Comparison of ENCODE assay signal across 8 cellular contexts in genomic region chr19:47274891-47275865, GRCh38. TPM values are rescaled to one million over a fixed set of nuclear protein-coding genes. Genes with fewer than 3 reads are reported as not detected.
DNase-seq lines count a peak whose midpoint lies in the region; ATAC-seq and TF ChIP-seq lines count a peak whose summit lies in the region.

No MANE protein-coding gene starts in this region.

- peak overlapping the region; percentile 62 for H3K27ac Mint-ChIP-seq in CD8-positive, alpha-beta T cell
- no peak overlapping the region for H3K27ac Mint-ChIP-seq in effector memory CD8-positive, alpha-beta T cell
- peak overlapping the region; percentile 63 to 98 (median 87) for H3K27ac Mint-ChIP-seq in naive B cell

- H3K27ac ChIP-seq in CD8-positive, alpha-beta T cell (ENCODE audit: low read depth, low read length), result no peak overlapping the region
- H3K27ac ChIP-seq in GM23248, result peak overlapping the region; percentile 92
- no peak overlapping the region for H3K27ac ChIP-seq in PC-9

- DNase-seq in CD8-positive, alpha-beta T cell, result peak in 3 of 7 experiments; percentile 23 to 57 (median 30)
- DNase-seq in GM23248 (peak; percentile 64), PC-9 (no peak), naive B cell (no peak), activated gamma-delta T cell treated with Interleukin-2 at 50 U/mL for 16 hours (no peak), NCI-H226 (no peak), NOMO-1 treated with DMSO at 0.1 percent for 48 hours (lab: John Stamatoyannopoulos, UW; ENCODE audit: unreplicated experiment) (no peak)
- peak in 1 of 3 experiments; percentile 21 for DNase-seq in effector memory CD8-positive, alpha-beta T cell

- 2 to 3% methylated on average over 58 to 70 of the region's 83 CpGs for WGBS in GM23248 (ENCODE audit: low coverage in 1 of 2, low lambda C conversion rate in 2 of 2, missing lambda C conversion rate in 2 of 2), 2 experiments

- no peaks in the 10 kb centered on the region for H3K27me3 ChIP-seq in CD8-positive, alpha-beta T cell (ENCODE audit: insufficient read depth, low read length)
- H3K27me3 ChIP-seq in GM23248 (replicated peaks; ENCODE audit: insufficient read depth) (no peaks in the 10 kb centered on the region), PC-9 (ENCODE audit: insufficient read depth, low read depth) (no peaks in the 10 kb centered on the region)

- peak overlapping the region; percentile 98 for H3K4me3 Mint-ChIP-seq in CD8-positive, alpha-beta T cell
- peak overlapping the region; percentile 86 to 96 for H3K4me3 Mint-ChIP-seq in effector memory CD8-positive, alpha-beta T cell
- H3K4me3 Mint-ChIP-seq in naive B cell, result peak overlapping the region; percentile 73 to 94 (median 87)

- H3F3A ChIP-seq in GM23248 (ENCODE audit: insufficient read depth) (peaks cover 30% of the 10 kb centered on the region), PC-9 (ENCODE audit: insufficient read depth, low read depth) (peaks cover 49% of the 10 kb centered on the region)

- CTCF ChIA-PET in CD8-positive, alpha-beta T cell (lab: Charles Lee), result interaction anchor here (0.7 to 3.4 kb wide), 10 partner anchors 9 to 74 kb away, joined by 3 to 19 read pairs (median 4); partner anchors contain the start of genes CCDC9 and DHX34
- CTCF ChIA-PET in PC-9 (lab: Charles Lee), result interaction anchor here (0.7 to 1.2 kb wide), 3 partner anchors 10 to 119 kb away, joined by 3 to 4 read pairs (median 3); no protein-coding TSS in a partner anchor

- H3K27me3 Mint-ChIP-seq in CD8-positive, alpha-beta T cell (ENCODE audit: low read depth), result no peaks in the 10 kb centered on the region
- H3K27me3 Mint-ChIP-seq in effector memory CD8-positive, alpha-beta T cell, result no peaks in the 10 kb centered on the region
- H3K27me3 Mint-ChIP-seq in naive B cell, result no peaks in the 10 kb centered on the region

- POLR2A ChIA-PET in CD8-positive, alpha-beta T cell (lab: Charles Lee), result interaction anchor here (0.5 to 3.0 kb wide), 9 partner anchors 19 to 1558 kb away, joined by 3 to 43 read pairs (median 5); partner anchors contain the start of genes CALM3, CCDC9, DHX34 and SAE1
- POLR2A ChIA-PET in PC-9 (lab: Charles Lee; ENCODE audit: unreplicated experiment), result interaction anchor here (0.6 to 1.8 kb wide), 7 partner anchors 13 to 929 kb away, joined by 4 to 33 read pairs (median 19); partner anchors contain the start of gene CCDC9

- no peak for TF ChIP-seq CTCF in CD8-positive, alpha-beta T cell (IDR thresholded peaks at IDR 0.05)
- TF ChIP-seq CTCF in PC-9 (conservative IDR thresholded peaks at IDR 0.05), result no peak

- H3K4me1 ChIP-seq in CD8-positive, alpha-beta T cell (ENCODE audit: insufficient read depth, low read length), result peaks cover 18% of the 10 kb centered on the region
- peaks cover 27% of the 10 kb centered on the region for H3K4me1 ChIP-seq in GM23248 (ENCODE audit: insufficient read depth)
- peaks cover 22% of the 10 kb centered on the region for H3K4me1 ChIP-seq in PC-9 (replicated peaks; ENCODE audit: insufficient read depth)

- ATAC-seq in CD8-positive, alpha-beta T cell, result peak; percentile 19
- ATAC-seq in effector memory CD8-positive, alpha-beta T cell (replicated peaks), result peak; percentile 39
- ATAC-seq in naive B cell (ENCODE audit: low read depth in 2 of 2), result peak; percentile 38 to 42

- H3K79me2 ChIP-seq in GM23248 (ENCODE audit: insufficient read depth) (no peaks in the 10 kb centered on the region; the same call in 1 of the 2 replicates), PC-9 (ENCODE audit: low read depth) (no peaks in the 10 kb centered on the region)

- peak overlapping the region; percentile 78 for H3K9ac ChIP-seq in GM23248

- peak overlapping the region; percentile 80 for H3K4me2 ChIP-seq in GM23248 (ENCODE audit: unreplicated experiment)
- peak overlapping the region; percentile 70 for H3K4me2 ChIP-seq in PC-9

- no peaks in the 10 kb centered on the region for H3K9me3 Mint-ChIP-seq in CD8-positive, alpha-beta T cell
- H3K9me3 Mint-ChIP-seq in effector memory CD8-positive, alpha-beta T cell, result no peaks in the 10 kb centered on the region
- H3K9me3 Mint-ChIP-seq in naive B cell, result no peaks in the 10 kb centered on the region

- peaks cover 18% of the 10 kb centered on the region for H3K36me3 Mint-ChIP-seq in CD8-positive, alpha-beta T cell
- H3K36me3 Mint-ChIP-seq in effector memory CD8-positive, alpha-beta T cell (ENCODE audit: insufficient read depth), result peaks cover 34% of the 10 kb centered on the region
- H3K36me3 Mint-ChIP-seq in naive B cell, result peaks cover 0 to 10% of the 10 kb centered on the region in 2 donors

- no peak overlapping the region for H2AFZ ChIP-seq in GM23248
- H2AFZ ChIP-seq in PC-9, result no peak overlapping the region

- intact Hi-C loops in CD8-positive, alpha-beta T cell (cut with DNase I, micrococcal nuclease), result loop anchor here (1.0 to 10.0 kb wide), 15 partner anchors 18 to 1768 kb away; partner anchors contain the start of genes ARHGAP35 (in 2 of the 2), CCDC61 (in 1 of the 2), DHX34 (in 1 of the 2) and NAPA (in 1 of the 2)
- intact Hi-C loops in PC-9 (cut with micrococcal nuclease; ENCODE audit: unreplicated experiment), result loop anchor here (1.0 to 10.0 kb wide), 2 partner anchors 18 to 330 kb away; partner anchors contain the start of gene BICRA

- no peaks in the 10 kb centered on the region for H3K36me3 ChIP-seq in CD8-positive, alpha-beta T cell (ENCODE audit: insufficient read depth, low read length)
- H3K36me3 ChIP-seq in GM23248 (ENCODE audit: low read depth) (no peaks in the 10 kb centered on the region), PC-9 (ENCODE audit: low read depth) (no peaks in the 10 kb centered on the region)

- in situ Hi-C loops in GM23248 (cut with MboI), result no loop called here

- H3K4me1 Mint-ChIP-seq in CD8-positive, alpha-beta T cell (ENCODE audit: low read depth), result peaks cover 19% of the 10 kb centered on the region
- H3K4me1 Mint-ChIP-seq in effector memory CD8-positive, alpha-beta T cell (ENCODE audit: low read depth in 2 of 2), result peaks cover 19 to 22% of the 10 kb centered on the region in 2 donors
- peaks cover 33 to 45% (median 39%) of the 10 kb centered on the region in 3 donors for H3K4me1 Mint-ChIP-seq in naive B cell

- no peaks in the 10 kb centered on the region for H3K9me3 ChIP-seq in CD8-positive, alpha-beta T cell (ENCODE audit: low read length)
- H3K9me3 ChIP-seq in GM23248 (ENCODE audit: low read depth) (no peaks in the 10 kb centered on the region), PC-9 (ENCODE audit: insufficient read depth, low read depth) (no peaks in the 10 kb centered on the region)

- TSS peak; percentile 16 for BruUV-seq in PC-9 (replicated peaks; lab: Mats Ljungman, UMichigan)

- H3K4me3 ChIP-seq in CD8-positive, alpha-beta T cell (ENCODE audit: low read depth, low read length), result peak overlapping the region; percentile 48
- H3K4me3 ChIP-seq in GM23248, result peak overlapping the region; percentile 64
- peak overlapping the region; percentile 51; the same call in 1 of the 2 replicates for H3K4me3 ChIP-seq in PC-9

- H4K20me1 ChIP-seq in GM23248 (ENCODE audit: insufficient read depth) (no peaks in the 10 kb centered on the region), PC-9 (ENCODE audit: insufficient read depth) (no peaks in the 10 kb centered on the region)

- no peaks in the 10 kb centered on the region for H3K9me2 ChIP-seq in GM23248 (ENCODE audit: insufficient read depth)
- no peaks in the 10 kb centered on the region for H3K9me2 ChIP-seq in PC-9 (ENCODE audit: insufficient read depth)

RNA-seq across cellular contexts. Expression of gene INAFM1, which starts 0.5 kb away (rescaled TPM):
- total RNA-seq in CD8-positive, alpha-beta T cell, result 10 to 100 TPM; 12.4 to 14.7 TPM
- total RNA-seq in GM23248 (2014; rRNA removed; shearing (Covaris generic)), result 2.9 and 5.2 TPM in 2 replicates
- 14.1 and 14.5 TPM in 2 replicates for polyA plus RNA-seq in GM23248 (2016; fragmentation: Nextera tagmentation; extraction: Ambion mirVana)
- total RNA-seq in PC-9 (2021), result 13.5 and 21.3 TPM in 2 replicates
- 1 to 10 TPM; 3.9 to 7.7 (median 5.6) TPM for polyA plus RNA-seq in naive B cell (ENCODE audit: low read depth in 6 of 6)

RNA-seq across cellular contexts. Expression of gene CCDC9, which starts 18.9 kb away (rescaled TPM):
- total RNA-seq in CD8-positive, alpha-beta T cell, result 10 to 100 TPM; 53.7 to 59.0 TPM
- 7.3 and 11.1 TPM in 2 replicates for total RNA-seq in GM23248 (2014; rRNA removed; shearing (Covaris generic))
- polyA plus RNA-seq in GM23248 (2016; fragmentation: Nextera tagmentation; extraction: Ambion mirVana) (4.1 and 5.8 TPM in 2 replicates), naive B cell (ENCODE audit: low read depth in 6 of 6) (10 to 100 TPM in 2 of 6 donors, 1 to 10 TPM in 4; 7.8 to 13.2 (median 8.8) TPM)
- 34.7 and 37.0 TPM in 2 replicates for total RNA-seq in PC-9 (2021)

RNA-seq across cellular contexts. Expression of gene C5AR1, which starts 34.5 kb away (rescaled TPM):
- 1 to 10 TPM; 1.4 to 2.9 TPM for total RNA-seq in CD8-positive, alpha-beta T cell
- total RNA-seq in GM23248 (2014; rRNA removed; shearing (Covaris generic)), result 0.51 TPM in 1 of 2 replicates, not detected in the other
- polyA plus RNA-seq in GM23248 (2016; fragmentation: Nextera tagmentation; extraction: Ambion mirVana) (0.10 and 0.46 TPM in 2 replicates), naive B cell (ENCODE audit: low read depth in 6 of 6) (under 1 TPM in 5 of 6 donors, not detected in 1; 0.16 to 0.95 (median 0.21) TPM)
- 8.5 and 10.8 TPM in 2 replicates for total RNA-seq in PC-9 (2021)

RNA-seq across cellular contexts. Expression of gene BBC3, which starts 44.2 kb away (rescaled TPM):
- 10 to 100 TPM; 29.3 to 30.2 TPM for total RNA-seq in CD8-positive, alpha-beta T cell
- total RNA-seq in GM23248 (2014; rRNA removed; shearing (Covaris generic)), result 11.9 and 14.6 TPM in 2 replicates
- 6.2 and 6.3 TPM in 2 replicates for polyA plus RNA-seq in GM23248 (2016; fragmentation: Nextera tagmentation; extraction: Ambion mirVana)
- total RNA-seq in PC-9 (2021), result 18.3 and 18.8 TPM in 2 replicates
- 1 to 10 TPM in 2 of 6 donors, under 1 TPM in 4; 0.32 to 1.4 (median 0.70) TPM for polyA plus RNA-seq in naive B cell (ENCODE audit: low read depth in 6 of 6)

RNA-seq across cellular contexts. Expression of gene C5AR2, which starts 56.8 kb away (rescaled TPM):
- not detected for total RNA-seq in CD8-positive, alpha-beta T cell
- total RNA-seq in GM23248 (2014; rRNA removed; shearing (Covaris generic)), result 1.3 and 1.9 TPM in 2 replicates
- 0.03 and 0.29 TPM in 2 replicates for polyA plus RNA-seq in GM23248 (2016; fragmentation: Nextera tagmentation; extraction: Ambion mirVana)
- not detected in 2 replicates for total RNA-seq in PC-9 (2021)
- not detected for polyA plus RNA-seq in naive B cell (ENCODE audit: low read depth in 6 of 6)

Comparison
In these comparisons a context has a peak if more than half of its experiments do, and no peak if none do; other contexts are left out.
1. H3K27ac Mint-ChIP-seq: peak in CD8-positive, alpha-beta T cell (single experiment) and naive B cell (6 of 6); none in effector memory CD8-positive, alpha-beta T cell (0 of 2).
2. Peak in every context shown above with its lines, with median percentiles within 50 percentile points of each other: ATAC-seq, H3K4me3 ChIP-seq and H3K4me3 Mint-ChIP-seq.